Comparison of ENCODE assay signal across 8 cellular contexts in genomic region chr18:36950282-36950681, GRCh38.
"Had no signal": no experiment of that assay in that cellular context is flagged by ENCODE, and none has a peak within 500 bp of the region (broad histone marks: within the 10 kb centered on the region; RNA-seq: fewer than 3 reads in every experiment).

No MANE protein-coding gene starts in this region.

- ATAC-seq: GM12878 had no signal

- FAIRE-seq: G401.6, GM12878, GM12891, GM12892, GM18507, GM19239 had no signal

- H3K4me3 ChIP-seq: GM12878 had no signal

- DNase-seq: GDM1, GF-D8 had no signal
